ENCODE assay signal across 26 cellular contexts in genomic region chr4:51942108-51942832, GRCh38.
A peak's percentile ranks its signal among the peaks of the same experiment; 100 is the strongest.
DNase-seq lines count a peak whose midpoint lies in the region; ATAC-seq, FAIRE-seq and TF ChIP-seq lines count a peak whose summit lies in the region.
"Had no signal": no experiment of that assay in that cellular context is flagged by ENCODE, and none has a peak within 500 bp of the region (broad histone marks: within the 10 kb centered on the region; RNA-seq: fewer than 3 reads in every experiment).

No MANE protein-coding gene starts in this region.

- H3K4me1 ChIP-seq in mammary epithelial cell (ENCODE audit: insufficient read depth, low read length) (no peaks in the 10 kb centered on the region), SK-N-SH (ENCODE audit: control insufficient read depth in 1 of 2, insufficient read depth in 2 of 2, low read depth in 1 of 2, low read length in 1 of 2) (peaks cover 2 to 10% of the 10 kb centered on the region in 2 experiments; a peak in 2 of 4 replicates)
- H3K4me1 ChIP-seq: upper lobe of left lung had no signal

- peaks cover 6% of the 10 kb centered on the region for H3K36me3 Mint-ChIP-seq in MCF 10A (ENCODE audit: insufficient read depth, unreplicated experiment)
- H3K36me3 Mint-ChIP-seq in activated CD8-positive, alpha-beta memory T cell treated with anti-CD3 and anti-CD28 coated beads, Interleukin-2, amount 10 ng/mL, durations not matched to agents 7 days and 5 days: no peaks in the 10 kb centered on the region
- H3K36me3 Mint-ChIP-seq in type B pancreatic cell: no peaks in the 10 kb centered on the region
- H3K36me3 Mint-ChIP-seq: activated CD4-positive, alpha-beta memory T cell treated with anti-CD3 and anti-CD28 coated beads for 36 hours; immature natural killer cell had no signal

- POLR2A ChIA-PET in MCF 10A (lab: Yijun Ruan, JAX): interaction anchor here (1.5 kb wide), 1 partner anchor 17 kb away, joined by 11 read pairs; no protein-coding TSS in a partner anchor
- POLR2A ChIA-PET in SK-N-SH (lab: Yijun Ruan, JAX): no interaction called here

- no peak overlapping the region for H3K4me3 Mint-ChIP-seq in MCF 10A (ENCODE audit: unreplicated experiment)
- no peak overlapping the region for H3K4me3 Mint-ChIP-seq in activated CD8-positive, alpha-beta memory T cell treated with anti-CD3 and anti-CD28 coated beads, Interleukin-2, amount 10 ng/mL, durations not matched to agents 7 days and 5 days
- H3K4me3 Mint-ChIP-seq in type B pancreatic cell: no peak overlapping the region
- H3K4me3 Mint-ChIP-seq: activated CD4-positive, alpha-beta memory T cell treated with anti-CD3 and anti-CD28 coated beads for 36 hours; activated naive CD4-positive, alpha-beta T cell treated with anti-CD3 and anti-CD28 coated beads for 36 hours; effector memory CD8-positive, alpha-beta T cell; immature natural killer cell; stimulated activated naive CD8-positive, alpha-beta T cell treated with anti-CD3 and anti-CD28 coated beads, Interleukin-15, amount 100 ng/mL, for 72 hours; T-helper 1 cell treated with Interleukin-12 subunit alpha and Interleukin-12 subunit beta and Interleukin-4 antibody, amounts not matched to agents 30 μg/mL and 1 μg/mL, for 36 hours had no signal

- H3K9ac ChIP-seq in mammary epithelial cell (ENCODE audit: insufficient read depth, low read length) (no peak overlapping the region), SK-N-SH (no peak overlapping the region)

- no peaks in the 10 kb centered on the region for H3K9me3 ChIP-seq in mammary epithelial cell (replicated peaks; ENCODE audit: insufficient read depth, low read length)
- no peaks in the 10 kb centered on the region for H3K9me3 ChIP-seq in SK-N-SH
- H3K9me3 ChIP-seq: upper lobe of left lung had no signal

- TF ChIP-seq CTCF in MCF 10A (IDR thresholded peaks at IDR 0.05; ENCODE audit: unreplicated experiment) (no peak), mammary epithelial cell (conservative IDR thresholded peaks at IDR 0.05 in 1 of 2, IDR thresholded peaks at IDR 0.05 in 1 of 2; ENCODE audit: extremely low read depth in 1 of 2, insufficient read depth in 1 of 2, low read depth in 1 of 2, low read length in 2 of 2) (no peak), SK-N-SH (IDR thresholded peaks at IDR 0.05) (no peak), foreskin fibroblast (IDR thresholded peaks at IDR 0.05; ENCODE audit: low read depth, low read length) (no peak), type B pancreatic cell (conservative IDR thresholded peaks at IDR 0.05) (no peak)

- BruUV-seq in MCF 10A (replicated peaks; lab: Mats Ljungman, UMichigan) (no TSS peak), mammary epithelial cell (replicated peaks; lab: Mats Ljungman, UMichigan) (no TSS peak)

- no peak for ATAC-seq in activated CD8-positive, alpha-beta memory T cell treated with anti-CD3 and anti-CD28 coated beads, Interleukin-2, amount 10 ng/mL, durations not matched to agents 7 days and 5 days
- ATAC-seq in HG03196 (IDR thresholded peaks at IDR 0.05; ENCODE audit: unreplicated experiment): no peak
- ATAC-seq: effector memory CD8-positive, alpha-beta T cell; stimulated activated naive CD8-positive, alpha-beta T cell treated with anti-CD3 and anti-CD28 coated beads, Interleukin-15, amount 100 ng/mL, for 72 hours had no signal

- TF ChIP-seq EP300 in SK-N-SH (IDR thresholded peaks at IDR 0.05; ENCODE audit: borderline replicate concordance in 1 of 2, low read depth in 1 of 2, low read length in 1 of 2): no peak

- no peaks in the 10 kb centered on the region for H3K9me2 ChIP-seq in SK-N-SH

- no peaks in the 10 kb centered on the region for H3K27me3 ChIP-seq in mammary epithelial cell (ENCODE audit: insufficient read depth, low read length)
- H3K27me3 ChIP-seq in SK-N-SH (ENCODE audit: insufficient read depth): no peaks in the 10 kb centered on the region
- H3K27me3 ChIP-seq: upper lobe of left lung had no signal

- H3K9me3 Mint-ChIP-seq in MCF 10A (ENCODE audit: unreplicated experiment) (no peaks in the 10 kb centered on the region), type B pancreatic cell (no peaks in the 10 kb centered on the region)
- peaks cover 4% of the 10 kb centered on the region for H3K9me3 Mint-ChIP-seq in activated CD8-positive, alpha-beta memory T cell treated with anti-CD3 and anti-CD28 coated beads, Interleukin-2, amount 10 ng/mL, durations not matched to agents 7 days and 5 days (ENCODE audit: low read depth)

- peak overlapping the region; percentile 50 for H3K27ac Mint-ChIP-seq in MCF 10A (ENCODE audit: low read depth, unreplicated experiment)
- no peak overlapping the region for H3K27ac Mint-ChIP-seq in activated CD8-positive, alpha-beta memory T cell treated with anti-CD3 and anti-CD28 coated beads, Interleukin-2, amount 10 ng/mL, durations not matched to agents 7 days and 5 days
- no peak overlapping the region for H3K27ac Mint-ChIP-seq in type B pancreatic cell
- H3K27ac Mint-ChIP-seq: activated CD4-positive, alpha-beta memory T cell treated with anti-CD3 and anti-CD28 coated beads for 36 hours; activated naive CD4-positive, alpha-beta T cell treated with anti-CD3 and anti-CD28 coated beads for 36 hours; effector memory CD8-positive, alpha-beta T cell; immature natural killer cell; stimulated activated naive CD8-positive, alpha-beta T cell treated with anti-CD3 and anti-CD28 coated beads, Interleukin-15, amount 100 ng/mL, for 72 hours; T-helper 1 cell treated with Interleukin-12 subunit alpha and Interleukin-12 subunit beta and Interleukin-4 antibody, amounts not matched to agents 30 μg/mL and 1 μg/mL, for 36 hours had no signal

- H3K36me3 ChIP-seq in mammary epithelial cell (ENCODE audit: insufficient read depth, low read length) (no peaks in the 10 kb centered on the region), SK-N-SH (replicated peaks in 1 of 2; ENCODE audit: control insufficient read depth in 1 of 2, insufficient read depth in 2 of 2, low read length in 1 of 2) (no peaks in the 10 kb centered on the region)
- H3K36me3 ChIP-seq: upper lobe of left lung had no signal

- H3K4me2 ChIP-seq in mammary epithelial cell (ENCODE audit: insufficient read depth, low read depth, low read length) (no peak overlapping the region), SK-N-SH (peak overlapping the region; percentile 65)

- dilution Hi-C loops in mammary epithelial cell (cut with HindIII; ENCODE audit: low sequenced_read_pairs): no loop called here

- WGBS in mammary epithelial cell (ENCODE audit: low coverage, missing lambda C conversion rate): 61% methylated on average over 4 of the region's 6 CpGs
- 7% methylated on average over 6 of the region's 6 CpGs for WGBS in SK-N-SH (ENCODE audit: low lambda C conversion rate)

- CTCF ChIA-PET in MCF 10A (lab: Yijun Ruan, JAX) (interaction anchor here (0.5 to 1.4 kb wide), 2 partner anchors 56 to 61 kb away, joined by 3 read pairs; no protein-coding TSS in a partner anchor), mammary epithelial cell (lab: Charles Lee; ENCODE audit: low non-redundant PET) (no interaction called here), SK-N-SH (lab: Yijun Ruan, JAX) (no interaction called here)
- CTCF ChIA-PET in activated CD8-positive, alpha-beta memory T cell treated with anti-CD3 and anti-CD28 coated beads, Interleukin-2, amount 10 ng/mL, durations not matched to agents 7 days and 5 days (lab: Charles Lee): no interaction called here

- intact Hi-C loops in MCF 10A (cut with micrococcal nuclease): no loop called here
- intact Hi-C loops in mammary epithelial cell (cut with micrococcal nuclease): no loop called here

- H3K4me3 ChIP-seq in mammary epithelial cell (replicated peaks in 1 of 3; ENCODE audit: insufficient read depth in 1 of 3, low read depth in 2 of 3, low read length in 3 of 3) (no peak overlapping the region), SK-N-SH (ENCODE audit: low read depth in 2 of 2, low read length in 1 of 2) (peak overlapping the region in 1 of 2 experiments; percentile 36; a peak in 2 of 4 replicates), foreskin fibroblast (ENCODE audit: low read depth in 1 of 2, low read length in 2 of 2) (no peak overlapping the region)
- H3K4me3 ChIP-seq: lung, skin epidermis, upper lobe of left lung had no signal

- no peaks in the 10 kb centered on the region for H3F3A ChIP-seq in SK-N-SH (replicated peaks; ENCODE audit: insufficient read depth)

- H3K79me2 ChIP-seq in mammary epithelial cell (ENCODE audit: insufficient read depth, low read length): no peaks in the 10 kb centered on the region
- no peaks in the 10 kb centered on the region for H3K79me2 ChIP-seq in SK-N-SH (ENCODE audit: insufficient read depth)

- H3K27me3 Mint-ChIP-seq in MCF 10A (ENCODE audit: insufficient read depth, unreplicated experiment) (no peaks in the 10 kb centered on the region), type B pancreatic cell (no peaks in the 10 kb centered on the region)
- H3K27me3 Mint-ChIP-seq in activated CD8-positive, alpha-beta memory T cell treated with anti-CD3 and anti-CD28 coated beads, Interleukin-2, amount 10 ng/mL, durations not matched to agents 7 days and 5 days: no peaks in the 10 kb centered on the region
- H3K27me3 Mint-ChIP-seq: activated CD4-positive, alpha-beta memory T cell treated with anti-CD3 and anti-CD28 coated beads for 36 hours had no signal

- no peak overlapping the region for H2AFZ ChIP-seq in mammary epithelial cell (ENCODE audit: low read depth, low read length)
- H2AFZ ChIP-seq in SK-N-SH (ENCODE audit: low read depth): peak overlapping the region; percentile 60; the same call in 1 of the 2 replicates

- no peaks in the 10 kb centered on the region for H4K20me1 ChIP-seq in mammary epithelial cell (ENCODE audit: insufficient read depth, low read length)
- no peaks in the 10 kb centered on the region for H4K20me1 ChIP-seq in SK-N-SH (ENCODE audit: insufficient read depth)

- in situ Hi-C loops in mammary epithelial cell (cut with MboI; ENCODE audit: low sequenced_read_pairs in 2 of 2): no loop called here

- FAIRE-seq in urothelium cell line (lab: Jason Lieb, UNC): peak; percentile 73

- H3K27ac ChIP-seq in mammary epithelial cell (ENCODE audit: insufficient read depth, low read depth, low read length): no peak overlapping the region
- peak overlapping the region; percentile 11 to 67; a peak in 2 of 4 replicates for H3K27ac ChIP-seq in SK-N-SH (ENCODE audit: low read depth in 2 of 2, low read length in 1 of 2)
- H3K27ac ChIP-seq: 22Rv1, skin epidermis, upper lobe of left lung had no signal

- DNase-seq in MCF 10A (ENCODE audit: unreplicated experiment): peak; percentile 43
- DNase-seq in mammary epithelial cell: no peak
- no peak for DNase-seq in SK-N-SH
- peak; percentile 12 to 41 for DNase-seq in foreskin fibroblast
- peak; percentile 65 for DNase-seq in urothelium cell line (ENCODE audit: low spot score)
- DNase-seq in activated CD8-positive, alpha-beta memory T cell treated with anti-CD3 and anti-CD28 coated beads, Interleukin-2, amount 10 ng/mL, durations not matched to agents 7 days and 5 days: no peak
- DNase-seq in type B pancreatic cell (ENCODE audit: extremely low spot score, unreplicated experiment): no peak
- DNase-seq: activated CD4-positive, alpha-beta memory T cell treated with anti-CD3 and anti-CD28 coated beads for 36 hours; activated naive CD4-positive, alpha-beta T cell treated with anti-CD3 and anti-CD28 coated beads for 36 hours; activated T-cell treated with anti-CD3 and anti-CD28 coated beads, Interleukin-2, amount 50 U/mL, for 1 hour; aorta; C1 segment of cervical spinal cord; cerebellar nuclear complex; effector memory CD8-positive, alpha-beta T cell; H7; immature natural killer cell; NCI-H2029; SHP77 treated with DMSO at 0.1 percent for 48 hours; stimulated activated CD4-positive, alpha-beta T cell treated with anti-CD3 and anti-CD28 coated beads, Interleukin-4, amount 100 ng/mL, for 1 hour; stimulated activated naive CD8-positive, alpha-beta T cell treated with anti-CD3 and anti-CD28 coated beads, Interleukin-15, amount 100 ng/mL, for 72 hours; upper lobe of left lung had no signal

- peaks cover 12% of the 10 kb centered on the region for H3K4me1 Mint-ChIP-seq in MCF 10A (ENCODE audit: insufficient read depth, unreplicated experiment)
- H3K4me1 Mint-ChIP-seq in activated CD8-positive, alpha-beta memory T cell treated with anti-CD3 and anti-CD28 coated beads, Interleukin-2, amount 10 ng/mL, durations not matched to agents 7 days and 5 days: no peaks in the 10 kb centered on the region
- H3K4me1 Mint-ChIP-seq in type B pancreatic cell (ENCODE audit: unreplicated experiment): no peaks in the 10 kb centered on the region
- H3K4me1 Mint-ChIP-seq: immature natural killer cell; stimulated activated naive CD8-positive, alpha-beta T cell treated with anti-CD3 and anti-CD28 coated beads, Interleukin-15, amount 100 ng/mL, for 72 hours had no signal

- TF ChIP-seq RAD21 in SK-N-SH (IDR thresholded peaks at IDR 0.05; ENCODE audit: low read length): no peak

Comparison
In these comparisons a context has a peak if more than half of its experiments do, and no peak if none do; other contexts are left out.
1. DNase-seq: peak in MCF 10A (single experiment), foreskin fibroblast (2 of 2) and urothelium cell line (single experiment); none in mammary epithelial cell (single experiment), SK-N-SH (single experiment), activated CD8-positive, alpha-beta memory T cell treated with anti-CD3 and anti-CD28 coated beads, Interleukin-2, amount 10 ng/mL, durations not matched to agents 7 days and 5 days (single experiment) and type B pancreatic cell (single experiment).